ENCODE assay signal across 10 cellular contexts in the genomic region with DNA sequence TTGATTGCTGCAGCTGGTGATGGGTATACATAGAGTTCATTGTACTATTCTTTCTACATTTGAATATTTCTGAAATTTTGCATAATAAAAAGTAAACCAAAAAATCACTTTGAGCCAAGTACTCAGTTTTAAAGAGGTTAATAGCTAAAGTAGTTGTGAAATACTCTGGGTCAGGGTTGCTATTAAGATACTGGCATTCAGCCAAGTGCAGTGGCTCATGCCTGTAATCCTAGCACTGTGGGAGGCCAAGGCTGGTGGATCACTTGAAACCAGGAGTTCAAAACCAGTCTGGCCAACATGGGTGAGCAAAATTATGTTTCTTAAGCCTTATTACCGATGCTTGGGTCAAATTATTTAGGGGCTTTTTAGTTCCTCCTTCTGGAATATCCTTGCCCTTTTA.
DNase-seq lines count a peak whose midpoint lies in the region; ATAC-seq and TF ChIP-seq lines count a peak whose summit lies in the region.
"Had no signal": no experiment of that assay in that cellular context is flagged by ENCODE, and none has a peak within 500 bp of the region (broad histone marks: within the 10 kb centered on the region; RNA-seq: fewer than 3 reads in every experiment).

No MANE protein-coding gene starts in this region.

- intact Hi-C loops in left lung (cut with DNase I), result no loop called here

- H3K4me3 Mint-ChIP-seq in progenitor cell of endocrine pancreas (ENCODE audit: low read depth), result no peak overlapping the region
- H3K4me3 Mint-ChIP-seq: naive B cell had no signal

- no peaks in the 10 kb centered on the region for H3K4me1 Mint-ChIP-seq in progenitor cell of endocrine pancreas (ENCODE audit: low read depth)

- no peaks in the 10 kb centered on the region for H3K27me3 Mint-ChIP-seq in progenitor cell of endocrine pancreas
- H3K27me3 Mint-ChIP-seq: naive B cell had no signal

- peaks cover 8 to 26% of the 10 kb centered on the region in 2 donors for H3K4me1 ChIP-seq in left lung

- no peaks in the 10 kb centered on the region for H3K27me3 ChIP-seq in left lung

- peaks cover 23% of the 10 kb centered on the region for H3K9me3 Mint-ChIP-seq in progenitor cell of endocrine pancreas (ENCODE audit: low read depth)

- H3K9me3 ChIP-seq in left lung, result peaks cover 0 to 21% of the 10 kb centered on the region in 2 donors

- no peaks in the 10 kb centered on the region for H3K36me3 ChIP-seq in left lung

- ATAC-seq in left lung, result peak; percentile 93

- H3K27ac ChIP-seq in left lung, result no peak overlapping the region

- TF ChIP-seq CTCF in left lung (IDR thresholded peaks at IDR 0.05) (no peak), progenitor cell of endocrine pancreas (IDR thresholded peaks at IDR 0.05; ENCODE audit: unreplicated experiment) (no peak)

- DNase-seq in DMS79 (lab: John Stamatoyannopoulos, UW) (peak; percentile 50), MV-4-11 (lab: John Stamatoyannopoulos, UW) (peak; percentile 82), amniotic epithelial cell (ENCODE audit: low read depth) (peak; percentile 88), left lung (peak in 1 of 2 donors; percentile 58), activated gamma-delta T cell treated with Interleukin-2 at 50 U/mL for 16 hours (no peak), progenitor cell of endocrine pancreas (ENCODE audit: low spot score, unreplicated experiment) (no peak), NCI-H187 (lab: John Stamatoyannopoulos, UW) (no peak)
- DNase-seq in stimulated activated naive CD4-positive, alpha-beta T cell treated with Interleukin-2 at 50 U/mL for 16 hours (lab: John Stamatoyannopoulos, UW), result no peak
- DNase-seq: activated naive CD4-positive, alpha-beta T cell; naive B cell had no signal

- H3K36me3 Mint-ChIP-seq in progenitor cell of endocrine pancreas (ENCODE audit: insufficient read depth), result peaks cover 32% of the 10 kb centered on the region

- no peak overlapping the region for H3K4me3 ChIP-seq in left lung

- no peak overlapping the region for H3K27ac Mint-ChIP-seq in progenitor cell of endocrine pancreas
- H3K27ac Mint-ChIP-seq: naive B cell had no signal

Comparison
In these comparisons a context has a peak if more than half of its experiments do, and no peak if none do; other contexts are left out.
1. DNase-seq: peak in DMS79 (single experiment), MV-4-11 (single experiment) and amniotic epithelial cell (single experiment); none in activated gamma-delta T cell treated with Interleukin-2 at 50 U/mL for 16 hours (single experiment), progenitor cell of endocrine pancreas (single experiment), NCI-H187 (0 of 2) and stimulated activated naive CD4-positive, alpha-beta T cell treated with Interleukin-2 at 50 U/mL for 16 hours (single experiment).